Comparison of ENCODE assay signal across 9 cellular contexts in the genomic region with DNA sequence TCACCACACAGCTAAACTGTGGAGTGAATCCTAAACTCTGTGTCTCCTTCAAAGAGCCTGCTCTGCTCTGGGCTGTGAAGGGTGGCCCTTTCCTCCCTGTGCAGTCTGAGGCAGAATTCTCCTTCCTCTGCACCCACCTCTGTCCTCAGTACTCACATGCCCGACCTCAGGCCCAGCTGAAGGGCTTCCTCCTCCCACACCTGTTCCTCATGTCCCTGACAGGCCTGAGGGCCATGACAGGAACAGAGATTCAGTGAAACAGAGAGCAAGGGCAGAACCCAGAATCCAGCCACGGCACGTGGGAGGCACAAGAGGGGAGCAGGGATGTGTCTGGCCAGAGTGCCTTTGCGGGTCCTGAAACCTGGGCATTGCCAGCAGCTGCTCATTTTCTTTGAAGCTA. TPM values are rescaled to one million over a fixed set of nuclear protein-coding genes. Genes with fewer than 3 reads are reported as not detected.
DNase-seq lines count a peak whose midpoint lies in the region; ATAC-seq and TF ChIP-seq lines count a peak whose summit lies in the region.
"Had no signal": no experiment of that assay in that cellular context is flagged by ENCODE, and none has a peak within 500 bp of the region (broad histone marks: within the 10 kb centered on the region; RNA-seq: fewer than 3 reads in every experiment).

No MANE protein-coding gene starts in this region.

- no peaks in the 10 kb centered on the region for H3K27me3 Mint-ChIP-seq in nephron progenitor cell (ENCODE audit: low read depth, poor library complexity)

- peak; percentile 59 for ATAC-seq in GM18511 (IDR thresholded peaks at IDR 0.05; ENCODE audit: unreplicated experiment)
- ATAC-seq in GM21717 (IDR thresholded peaks at IDR 0.05; ENCODE audit: unreplicated experiment), result peak; percentile 69
- ATAC-seq in HG03565 (IDR thresholded peaks at IDR 0.05; ENCODE audit: unreplicated experiment), result peak; percentile 56
- no peak for ATAC-seq in left colon

- H3K27ac Mint-ChIP-seq in nephron progenitor cell, result peak overlapping the region; percentile 95

- peaks cover 7% of the 10 kb centered on the region for H3K9me3 Mint-ChIP-seq in nephron progenitor cell

- peaks cover 11% of the 10 kb centered on the region for H3K4me1 Mint-ChIP-seq in nephron progenitor cell

- H3K4me3 Mint-ChIP-seq in nephron progenitor cell, result no peak overlapping the region

- intact Hi-C loops in left colon (cut with DNase I, micrococcal nuclease), result no loop called here

- in situ Hi-C loops in ACHN (cut with HindIII; ENCODE audit: low pct_ligation_motif_present, low pct_unique_long_range_greater_than_20kb, low sequenced_read_pairs), result no loop called here

- H3K36me3 Mint-ChIP-seq in nephron progenitor cell (ENCODE audit: low read depth), result peaks cover 32% of the 10 kb centered on the region

- TF ChIP-seq CTCF in nephron progenitor cell (IDR thresholded peaks at IDR 0.05), result no peak

- DNase-seq in nephron progenitor cell, result no peak
- no peak for DNase-seq in NCI-H82 (lab: John Stamatoyannopoulos, UW)
- DNase-seq in stimulated activated naive CD4-positive, alpha-beta T cell treated with Interleukin-2 at 50 U/mL for 16 hours (lab: John Stamatoyannopoulos, UW), result no peak
- DNase-seq in left colon, result no peak
- DNase-seq in ACHN, result no peak
- DNase-seq: NCI-H1417 treated with DMSO at 0.1 percent for 48 hours had no signal

RNA-seq across cellular contexts. Expression of a gene that starts 13.9 kb away (rescaled TPM):
- 10 to 100 TPM; 39.2 to 41.5 TPM for total RNA-seq in left colon
